Comparison of ENCODE assay signal across 8 cellular contexts in genomic region chr2:144877893-144878292, GRCh38.
"Had no signal": no experiment of that assay in that cellular context is flagged by ENCODE, and none has a peak within 500 bp of the region (broad histone marks: within the 10 kb centered on the region; RNA-seq: fewer than 3 reads in every experiment).

No MANE protein-coding gene starts in this region.

- H3K9me3 ChIP-seq: HAP-1 had no signal

- H3K27ac ChIP-seq: KMS-11 had no signal

- H3K4me3 ChIP-seq: GM23338, HAP-1 had no signal

- H3K4me3 Mint-ChIP-seq: GM23338, HFFc6 had no signal

- H3K36me3 ChIP-seq: HAP-1 had no signal

- H3K9ac ChIP-seq: KMS-11 had no signal

- DNase-seq: H7, HFFc6, KBM-7 had no signal

- ATAC-seq: GM23338, HCT116 had no signal

- H2AFZ ChIP-seq: GM23338 had no signal

- FAIRE-seq: HTR-8/SVneo had no signal

- H3K27ac Mint-ChIP-seq: GM23338, HFFc6 had no signal

- H3K4me1 ChIP-seq: HAP-1 had no signal

- H3K4me2 ChIP-seq: GM23338, KMS-11 had no signal

- H3K9me3 Mint-ChIP-seq: HFFc6 had no signal
